ENCODE assay signal across 10 cellular contexts in the genomic region with DNA sequence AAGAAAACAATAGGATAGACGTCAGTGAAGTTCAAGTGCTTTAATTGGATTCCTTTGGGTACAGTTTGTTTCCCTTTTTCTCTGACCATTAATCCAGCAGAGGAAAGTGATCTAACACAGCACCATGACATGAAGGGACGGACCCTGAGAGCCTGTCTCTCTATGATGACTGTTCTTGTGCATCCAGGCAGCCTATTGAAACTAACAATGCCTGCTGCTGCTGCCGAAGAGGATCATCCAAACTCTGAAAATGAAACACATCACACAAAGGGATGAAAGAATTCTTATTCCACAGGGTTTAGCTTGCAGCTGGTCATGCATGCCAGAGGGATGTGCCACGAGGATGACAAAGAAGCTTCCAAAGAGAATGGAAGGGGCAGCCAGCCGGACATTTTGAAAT.
DNase-seq lines count a peak whose midpoint lies in the region; ATAC-seq and TF ChIP-seq lines count a peak whose summit lies in the region.
"Had no signal": no experiment of that assay in that cellular context is flagged by ENCODE, and none has a peak within 500 bp of the region (broad histone marks: within the 10 kb centered on the region; RNA-seq: fewer than 3 reads in every experiment).

No MANE protein-coding gene starts in this region.

- H3K27ac ChIP-seq in osteoblast (ENCODE audit: low read depth, low read length) = peak overlapping the region; percentile 87

- H3K9me3 ChIP-seq in osteoblast (ENCODE audit: low read depth, low read length) (no peaks in the 10 kb centered on the region), mucosa of descending colon (no peaks in the 10 kb centered on the region)

- H3K4me1 ChIP-seq in osteoblast (ENCODE audit: insufficient read depth, low read length) = peaks cover 29% of the 10 kb centered on the region
- H3K4me1 ChIP-seq in mucosa of descending colon (ENCODE audit: low read depth) = no peaks in the 10 kb centered on the region

- H3K4me2 ChIP-seq in osteoblast (ENCODE audit: insufficient read depth, low read length) = peak overlapping the region; percentile 81

- H2AFZ ChIP-seq in osteoblast (ENCODE audit: low read length) = peak overlapping the region; percentile 53

- intact Hi-C loops in mucosa of descending colon (cut with DNase I, micrococcal nuclease) = no loop called here

- no peaks in the 10 kb centered on the region for H4K20me1 ChIP-seq in osteoblast (ENCODE audit: insufficient read depth, low read length)

- ATAC-seq in SK-N-SH treated with all-trans-retinoic acid at 6 μM for 48 hours (peak; percentile 28; the same call in 2 of the 3 replicates), mucosa of descending colon (no peak)

- no peaks in the 10 kb centered on the region for H3K27me3 ChIP-seq in osteoblast (ENCODE audit: insufficient read depth, low read length)

- H3K36me3 ChIP-seq in osteoblast (ENCODE audit: insufficient read depth, low read length) = no peaks in the 10 kb centered on the region
- H3K36me3 ChIP-seq in mucosa of descending colon (ENCODE audit: low read depth) = no peaks in the 10 kb centered on the region

- DNase-seq in AG09309 (ENCODE audit: low read depth) = peak; percentile 55
- peak; percentile 77 to 86 for DNase-seq in foreskin fibroblast
- DNase-seq in osteoblast (ENCODE audit: insufficient read length, low spot score, missing footprints) = peak; percentile 27
- no peak for DNase-seq in NCI-H526 (lab: John Stamatoyannopoulos, UW)
- DNase-seq in NCI-H1092 treated with DMSO at 0.1 percent for 48 hours (lab: John Stamatoyannopoulos, UW) = no peak
- no peak for DNase-seq in NCI-H2227 (lab: John Stamatoyannopoulos, UW; ENCODE audit: unreplicated experiment)
- DNase-seq in mucosa of descending colon = no peak
- DNase-seq: activated effector memory CD4-positive, alpha-beta T cell treated with anti-CD3 and anti-CD28 coated beads, Interleukin-2, amount 50 U/mL, for 16 hours; CD4-positive, CD25-positive, alpha-beta regulatory T cell had no signal

- no peaks in the 10 kb centered on the region for H3K79me2 ChIP-seq in osteoblast (ENCODE audit: insufficient read depth, low read length)

- TF ChIP-seq CTCF in AG09309 (IDR thresholded peaks at IDR 0.05; ENCODE audit: control insufficient read depth, insufficient read depth, low read depth, low read length, missing control alignments) (no peak), foreskin fibroblast (IDR thresholded peaks at IDR 0.05; ENCODE audit: low read depth, low read length) (no peak), osteoblast (IDR thresholded peaks at IDR 0.05; ENCODE audit: extremely low read depth, low read depth, low read length) (no peak), mucosa of descending colon (IDR thresholded peaks at IDR 0.05) (no peak)

- H3K4me3 ChIP-seq in AG09309 (ENCODE audit: control insufficient read depth, low read depth, low read length) (peak overlapping the region; percentile 13), foreskin fibroblast (ENCODE audit: low read depth in 1 of 2, low read length in 2 of 2) (peak overlapping the region; percentile 1 to 13), osteoblast (ENCODE audit: insufficient read depth, low read length) (peak overlapping the region; percentile 54), mucosa of descending colon (no peak overlapping the region)

TF ChIP-seq in SK-N-SH treated with all-trans-retinoic acid at 6 μM for 48 hours, 23 proteins besides CTCF, POLR2A, EP300 and RAD21:
- TF ChIP-seq TCF4 (CRISPR knock-in tag; IDR thresholded peaks at IDR 0.05; ENCODE audit: borderline replicate concordance) (no peak), ISL1 (CRISPR knock-in tag; IDR thresholded peaks at IDR 0.05) (0 out of 2 replicates have a peak, but pooled peaks have one; percentile 50)
TF ChIP-seq in SK-N-SH treated with all-trans-retinoic acid at 6 μM for 48 hours: peak in this region for 1.

Comparison
In these comparisons a context has a peak if more than half of its experiments do, and no peak if none do; other contexts are left out.
1. DNase-seq: peak in AG09309 (single experiment), foreskin fibroblast (2 of 2) and osteoblast (single experiment); none in NCI-H526 (0 of 2), NCI-H1092 treated with DMSO at 0.1 percent for 48 hours (single experiment), NCI-H2227 (single experiment) and mucosa of descending colon (0 of 3).